In genomic region chr1:178434899-178435298, GRCh38 we compare ENCODE assay signal across 18 cellular contexts.
DNase-seq lines count a peak whose midpoint lies in the region; ATAC-seq, FAIRE-seq and TF ChIP-seq lines count a peak whose summit lies in the region.
"Had no signal": no experiment of that assay in that cellular context is flagged by ENCODE, and none has a peak within 500 bp of the region (broad histone marks: within the 10 kb centered on the region; RNA-seq: fewer than 3 reads in every experiment).

No MANE protein-coding gene starts in this region.

- no peak for TF ChIP-seq EP300 in suprapubic skin (IDR thresholded peaks at IDR 0.05)

- no peak overlapping the region for H3K27ac ChIP-seq in GM23248
- no peak overlapping the region for H3K27ac ChIP-seq in keratinocyte (ENCODE audit: control insufficient read depth, insufficient read depth, low read length)
- H3K27ac ChIP-seq in suprapubic skin: peak overlapping the region; percentile 31
- H3K27ac ChIP-seq: SJCRH30 had no signal

- dilution Hi-C loops in keratinocyte (cut with MboI; ENCODE audit: extremely low pct_ligation_motif_present, low sequenced_read_pairs): no loop called here

- TF ChIP-seq POLR2A in suprapubic skin (IDR thresholded peaks at IDR 0.05): no peak

- peak; percentile 68 for FAIRE-seq in keratinocyte (lab: Jason Lieb, UNC)
- FAIRE-seq: GM12891, GM19239, HepG2 had no signal

- no peaks in the 10 kb centered on the region for H3K9me2 ChIP-seq in GM23248 (ENCODE audit: insufficient read depth)

- H4K20me1 ChIP-seq in GM23248 (ENCODE audit: insufficient read depth): 0 out of 2 replicates have a peak, but pooled peaks cover 5% of the 10 kb centered on the region
- no peaks in the 10 kb centered on the region for H4K20me1 ChIP-seq in keratinocyte (ENCODE audit: control insufficient read depth, extremely low read depth, insufficient read depth, low read length)

- peak; percentile 3 for DNase-seq in GM23248
- DNase-seq in astrocyte of the hippocampus (ENCODE audit: low read depth, low spot score): peak; percentile 24
- DNase-seq in keratinocyte (ENCODE audit: low read depth, low spot score): no peak
- DNase-seq in suprapubic skin (ENCODE audit: low spot score in 2 of 2): no peak
- DNase-seq in stimulated activated CD4-positive, alpha-beta T cell treated with anti-CD3 and anti-CD28 coated beads, Interleukin-4, amount 100 ng/mL, for 4 hours: no peak
- DNase-seq in effector CD8-positive, alpha-beta T cell (lab: John Stamatoyannopoulos, UW): no peak
- DNase-seq: C1 segment of cervical spinal cord; CD8-positive, alpha-beta memory T cell; KBM-7; NCI-H1105 treated with DMSO at 0.1 percent for 48 hours; NCI-H1694; NCI-H2081 treated with DMSO at 0.1 percent for 48 hours; NCI-H748 treated with DMSO at 0.1 percent for 48 hours; SJCRH30 had no signal

- H3K9me3 ChIP-seq in GM23248 (ENCODE audit: low read depth): no peaks in the 10 kb centered on the region
- no peaks in the 10 kb centered on the region for H3K9me3 ChIP-seq in keratinocyte (ENCODE audit: control insufficient read depth, low read depth, low read length)
- H3K9me3 ChIP-seq in suprapubic skin: no peaks in the 10 kb centered on the region
- H3K9me3 ChIP-seq: SJCRH30 had no signal

- H3K4me2 ChIP-seq in GM23248 (ENCODE audit: unreplicated experiment) (no peak overlapping the region), keratinocyte (ENCODE audit: control insufficient read depth, extremely low read depth, insufficient read depth, low read depth, low read length) (peak overlapping the region; percentile 17)

- H3K4me1 ChIP-seq in GM23248 (ENCODE audit: insufficient read depth): no peaks in the 10 kb centered on the region
- peaks cover 25% of the 10 kb centered on the region for H3K4me1 ChIP-seq in keratinocyte (ENCODE audit: control insufficient read depth, extremely low read depth, insufficient read depth, low read length)
- H3K4me1 ChIP-seq in suprapubic skin: peaks cover 17% of the 10 kb centered on the region
- H3K4me1 ChIP-seq: SJCRH30 had no signal

- H3K9ac ChIP-seq in GM23248: no peak overlapping the region
- H3K9ac ChIP-seq in keratinocyte (ENCODE audit: control insufficient read depth, extremely low read depth, insufficient read depth, low read length): no peak overlapping the region

- H3K4me3 ChIP-seq in GM23248: no peak overlapping the region
- no peak overlapping the region for H3K4me3 ChIP-seq in keratinocyte (ENCODE audit: control insufficient read depth in 2 of 3, extremely low read depth in 1 of 3, insufficient read depth in 2 of 3, low read depth in 1 of 3, low read length in 3 of 3)
- no peak overlapping the region for H3K4me3 ChIP-seq in suprapubic skin
- H3K4me3 ChIP-seq: SJCRH30 had no signal

- H3F3A ChIP-seq in GM23248 (ENCODE audit: insufficient read depth): no peaks in the 10 kb centered on the region

- in situ Hi-C loops in GM23248 (cut with MboI): no loop called here

- H2AFZ ChIP-seq in GM23248 (no peak overlapping the region), keratinocyte (ENCODE audit: control insufficient read depth, low read length) (no peak overlapping the region)

- no peak for ATAC-seq in HG02981 (IDR thresholded peaks at IDR 0.05; ENCODE audit: unreplicated experiment)
- ATAC-seq: HepG2 had no signal

- H3K27me3 ChIP-seq in GM23248 (replicated peaks; ENCODE audit: insufficient read depth): no peaks in the 10 kb centered on the region
- no peaks in the 10 kb centered on the region for H3K27me3 ChIP-seq in keratinocyte (ENCODE audit: control insufficient read depth, extremely low read depth, insufficient read depth, low read length)
- no peaks in the 10 kb centered on the region for H3K27me3 ChIP-seq in suprapubic skin
- H3K27me3 ChIP-seq: SJCRH30 had no signal

- no peaks in the 10 kb centered on the region for H3K9me1 ChIP-seq in keratinocyte (ENCODE audit: control insufficient read depth, extremely low read depth, insufficient read depth, low read length)

- H3K36me3 ChIP-seq in GM23248 (ENCODE audit: low read depth) (peaks cover 1% of the 10 kb centered on the region; the same call in 1 of the 2 replicates), keratinocyte (ENCODE audit: control insufficient read depth in 2 of 2, extremely low read depth in 1 of 2, insufficient read depth in 2 of 2, low read length in 2 of 2) (no peaks in the 10 kb centered on the region), suprapubic skin (no peaks in the 10 kb centered on the region)
- H3K36me3 ChIP-seq: SJCRH30 had no signal

- TF ChIP-seq CTCF in keratinocyte (optimal IDR thresholded peaks at IDR 0.05 in 1 of 3, IDR thresholded peaks at IDR 0.05 in 1 of 3, conservative IDR thresholded peaks at IDR 0.05 in 1 of 3; ENCODE audit: extremely low read depth in 1 of 3, insufficient read depth in 2 of 3, low read length in 3 of 3) (no peak), suprapubic skin (IDR thresholded peaks at IDR 0.05) (no peak)

- H3K79me2 ChIP-seq in GM23248 (ENCODE audit: insufficient read depth): peaks cover 4% of the 10 kb centered on the region; the same call in 1 of the 2 replicates
- no peaks in the 10 kb centered on the region for H3K79me2 ChIP-seq in keratinocyte (ENCODE audit: control insufficient read depth, insufficient read depth, low read length)

Comparison
In these comparisons a context has a peak if more than half of its experiments do, and no peak if none do; other contexts are left out.
1. DNase-seq: peak in GM23248 (single experiment) and astrocyte of the hippocampus (single experiment); none in keratinocyte (single experiment), suprapubic skin (0 of 2), stimulated activated CD4-positive, alpha-beta T cell treated with anti-CD3 and anti-CD28 coated beads, Interleukin-4, amount 100 ng/mL, for 4 hours (0 of 2) and effector CD8-positive, alpha-beta T cell (single experiment).